8 cellular contexts compared by ENCODE assay signal in the genomic region with DNA sequence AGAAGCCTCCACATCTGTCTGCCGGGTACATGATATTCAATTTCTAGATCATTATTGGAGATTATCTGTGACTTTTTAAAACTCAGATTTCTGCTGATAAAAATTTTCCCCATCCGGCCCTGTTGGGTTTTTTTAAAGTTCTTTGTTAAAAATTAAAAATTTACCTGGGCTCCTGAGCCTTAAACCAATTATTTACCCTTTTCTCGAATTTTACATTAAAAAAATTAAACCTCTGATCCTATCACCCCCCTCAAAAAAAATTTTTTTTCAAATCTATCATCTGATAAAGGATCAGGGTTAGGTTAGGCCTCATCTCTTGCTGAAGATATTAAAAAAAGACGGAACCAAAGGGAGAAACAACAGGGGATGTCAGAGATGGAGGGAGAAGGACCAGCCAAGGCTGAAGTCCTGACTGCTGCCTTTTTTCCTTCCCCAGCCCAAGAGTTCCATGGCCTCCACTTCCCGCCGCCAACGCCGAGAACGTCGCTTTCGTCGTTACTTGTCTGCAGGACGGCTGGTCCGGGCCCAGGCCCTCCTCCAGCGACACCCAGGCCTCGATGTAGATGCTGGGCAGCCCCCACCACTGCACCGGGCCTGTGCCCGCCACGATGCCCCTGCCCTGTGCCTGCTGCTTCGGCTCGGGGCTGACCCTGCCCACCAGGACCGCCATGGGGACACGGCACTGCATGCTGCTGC. TPM values are rescaled to one million over a fixed set of nuclear protein-coding genes. Genes with fewer than 3 reads are reported as not detected.
DNase-seq lines count a peak whose midpoint lies in the region; ATAC-seq and TF ChIP-seq lines count a peak whose summit lies in the region.

No MANE protein-coding gene starts in this region.

- no peaks in the 10 kb centered on the region for H3K27me3 ChIP-seq in right lobe of liver
- H3K27me3 ChIP-seq in tibial nerve: no peaks in the 10 kb centered on the region

- 45% methylated on average over 7 of the region's 23 CpGs for WGBS in right lobe of liver (ENCODE audit: insufficient coverage, low coverage, low lambda C conversion rate, missing lambda C conversion rate)
- WGBS in tibial nerve, 2 donors: 74 to 76% methylated on average over 23 of the region's 23 CpGs

- peaks cover 0 to 13% (median 6%) of the 10 kb centered on the region in 4 donors for H3K4me1 ChIP-seq in right lobe of liver
- peaks cover 0 to 39% (median 14%) of the 10 kb centered on the region in 4 donors for H3K4me1 ChIP-seq in tibial nerve

- H3K9me3 Mint-ChIP-seq in activated T-cell treated with anti-CD3 and anti-CD28 coated beads, Interleukin-2, amount 50 U/mL, for 72 hours: no peaks in the 10 kb centered on the region

- no peak for ATAC-seq in activated T-cell treated with anti-CD3 and anti-CD28 coated beads, Interleukin-2, amount 50 U/mL, for 72 hours (replicated peaks in 1 of 2)
- ATAC-seq in right lobe of liver (no peak), HG03354 (IDR thresholded peaks at IDR 0.05; ENCODE audit: poor library complexity, severe bottlenecking, unreplicated experiment) (no peak)

- no peak for DNase-seq in activated T-cell treated with anti-CD3 and anti-CD28 coated beads, Interleukin-2, amount 50 U/mL, for 72 hours
- DNase-seq in activated T-cell treated with anti-CD3 and anti-CD28 coated beads for 4 hours (no peak), astrocyte of the spinal cord (ENCODE audit: low read depth, low spot score) (no peak), right lobe of liver (peak; percentile 45 to 65 (median 59)), tibial nerve (ENCODE audit: low spot score in 2 of 2) (no peak), NCI-H2107 (lab: John Stamatoyannopoulos, UW) (no peak), mucosa of gallbladder (ENCODE audit: low spot score) (no peak)

- peak in 1 of 2 donors; percentile 13 for TF ChIP-seq EP300 in tibial nerve (IDR thresholded peaks at IDR 0.05)

- H3K27me3 Mint-ChIP-seq in activated T-cell treated with anti-CD3 and anti-CD28 coated beads, Interleukin-2, amount 50 U/mL, for 72 hours (ENCODE audit: low read depth): no peaks in the 10 kb centered on the region

- TF ChIP-seq CTCF in astrocyte of the spinal cord (IDR thresholded peaks at IDR 0.05; ENCODE audit: low read depth, low read length): no peak
- TF ChIP-seq CTCF in right lobe of liver (IDR thresholded peaks at IDR 0.05): no peak
- TF ChIP-seq CTCF in tibial nerve (IDR thresholded peaks at IDR 0.05): no peak

- H3K27ac Mint-ChIP-seq in activated T-cell treated with anti-CD3 and anti-CD28 coated beads, Interleukin-2, amount 50 U/mL, for 72 hours: peak overlapping the region; percentile 88

- peak overlapping the region; percentile 52 to 71 (median 68) for H3K27ac ChIP-seq in right lobe of liver
- H3K27ac ChIP-seq in tibial nerve: peak overlapping the region; percentile 85 to 92 (median 88)

- peaks cover 3 to 16% of the 10 kb centered on the region in 2 donors for H3K36me3 Mint-ChIP-seq in activated T-cell treated with anti-CD3 and anti-CD28 coated beads, Interleukin-2, amount 50 U/mL, for 72 hours (ENCODE audit: insufficient read depth in 2 of 2)

- TF ChIP-seq POLR2A in right lobe of liver (IDR thresholded peaks at IDR 0.05): no peak
- TF ChIP-seq POLR2A in tibial nerve (IDR thresholded peaks at IDR 0.05): no peak

- peak overlapping the region; percentile 92 to 98 for H3K4me3 Mint-ChIP-seq in activated T-cell treated with anti-CD3 and anti-CD28 coated beads, Interleukin-2, amount 50 U/mL, for 72 hours

- intact Hi-C loops in right lobe of liver (cut with DNase I): loop anchor here in 1 of 2 donors (5.0 kb wide), 1 partner anchor 54 kb away; no protein-coding TSS in a partner anchor

- in situ Hi-C loops in astrocyte of the spinal cord (cut with HindIII; ENCODE audit: low sequenced_read_pairs): no loop called here

- peaks cover 66% of the 10 kb centered on the region for H3K4me1 Mint-ChIP-seq in activated T-cell treated with anti-CD3 and anti-CD28 coated beads, Interleukin-2, amount 50 U/mL, for 72 hours (ENCODE audit: low read depth)

- H3K9me3 ChIP-seq in right lobe of liver (no peaks in the 10 kb centered on the region), tibial nerve (no peaks in the 10 kb centered on the region)

- H3K4me3 ChIP-seq in astrocyte of the spinal cord (ENCODE audit: low read depth, low read length) (peak overlapping the region; percentile 55), right lobe of liver (peak overlapping the region; percentile 32 to 61 (median 58)), tibial nerve (peak overlapping the region; percentile 34 to 50 (median 34))

- peaks cover 0 to 24% (median 2%) of the 10 kb centered on the region in 4 donors for H3K36me3 ChIP-seq in right lobe of liver
- H3K36me3 ChIP-seq in tibial nerve: peaks cover 0 to 40% (median 3%) of the 10 kb centered on the region in 3 donors

RNA-seq across cellular contexts. Expression of a gene that starts 0.5 kb away (rescaled TPM):
- total RNA-seq in activated T-cell treated with anti-CD3 and anti-CD28 coated beads, Interleukin-2, amount 50 U/mL, for 72 hours: 10 to 100 TPM; 28.0 to 36.6 TPM
- 10 to 100 TPM in 1 of 6 experiments, 1 to 10 TPM in 5; 7.5 to 10.2 (median 8.3) TPM for total RNA-seq in right lobe of liver
- total RNA-seq in tibial nerve: 10 to 100 TPM; 26.2 to 30.2 (median 27.7) TPM
- 27.7 TPM for total RNA-seq in mucosa of gallbladder

RNA-seq across cellular contexts. Expression of a gene that starts 1.5 kb away (rescaled TPM):
- total RNA-seq in activated T-cell treated with anti-CD3 and anti-CD28 coated beads, Interleukin-2, amount 50 U/mL, for 72 hours: 1 to 10 TPM; 4.1 to 5.6 TPM
- under 1 TPM in 3 of 6 experiments, not detected in 3; 0.29 to 0.43 (median 0.42) TPM for total RNA-seq in right lobe of liver
- 1 to 10 TPM in 3 of 4 donors, under 1 TPM in 1; 0.60 to 3.8 (median 2.2) TPM for total RNA-seq in tibial nerve
- total RNA-seq in mucosa of gallbladder: 4.1 TPM

RNA-seq across cellular contexts. Expression of a gene that starts 6.1 kb away (rescaled TPM):
- total RNA-seq in activated T-cell treated with anti-CD3 and anti-CD28 coated beads, Interleukin-2, amount 50 U/mL, for 72 hours: 100 to 1,000 TPM; 567 to 644 TPM
- total RNA-seq in right lobe of liver (100 to 1,000 TPM in 3 of 6 experiments, 10 to 100 TPM in 3; 85.2 to 145 (median 102) TPM), tibial nerve (100 to 1,000 TPM; 306 to 436 (median 358) TPM), mucosa of gallbladder (246 TPM)

RNA-seq across cellular contexts. Expression of a gene that starts 19.1 kb away (rescaled TPM):
- not detected for total RNA-seq in activated T-cell treated with anti-CD3 and anti-CD28 coated beads, Interleukin-2, amount 50 U/mL, for 72 hours
- total RNA-seq in right lobe of liver (not detected), tibial nerve (not detected), mucosa of gallbladder (not detected)

RNA-seq across cellular contexts. Expression of a gene that starts 24.2 kb away (rescaled TPM):
- 100 to 1,000 TPM in 1 of 2 donors, 10 to 100 TPM in 1; 77.2 to 110 TPM for total RNA-seq in activated T-cell treated with anti-CD3 and anti-CD28 coated beads, Interleukin-2, amount 50 U/mL, for 72 hours
- total RNA-seq in right lobe of liver (under 1 TPM in 1 of 6 experiments, not detected in 5; 0.20 TPM), tibial nerve (not detected), mucosa of gallbladder (1.9 TPM)

Comparison
In these comparisons a context has a peak if more than half of its experiments do, and no peak if none do; other contexts are left out.
1. DNase-seq: peak in right lobe of liver (3 of 3); none in activated T-cell treated with anti-CD3 and anti-CD28 coated beads, Interleukin-2, amount 50 U/mL, for 72 hours (0 of 2), activated T-cell treated with anti-CD3 and anti-CD28 coated beads for 4 hours (single experiment), astrocyte of the spinal cord (single experiment), tibial nerve (0 of 2), NCI-H2107 (single experiment) and mucosa of gallbladder (single experiment).
2. Peak in every context shown above with its lines, with median percentiles within 50 percentile points of each other: H3K4me3 ChIP-seq.